In genomic region chr16:20850981-20851380, GRCh38 we compare ENCODE assay signal across 14 cellular contexts. TPM values are rescaled to one million over a fixed set of nuclear protein-coding genes. Genes with fewer than 3 reads are reported as not detected.
A peak's percentile ranks its signal among the peaks of the same experiment; 100 is the strongest.
DNase-seq lines count a peak whose midpoint lies in the region; ATAC-seq and TF ChIP-seq lines count a peak whose summit lies in the region.
"Had no signal": no experiment of that assay in that cellular context is flagged by ENCODE, and none has a peak within 500 bp of the region (broad histone marks: within the 10 kb centered on the region; RNA-seq: fewer than 3 reads in every experiment).

No MANE protein-coding gene starts in this region.

- POLR2A ChIA-PET in HCT116 (lab: Charles Lee) = interaction anchor here (0.9 to 1.6 kb wide), 4 partner anchors 16 to 450 kb away, joined by 3 to 4 read pairs (median 4); no protein-coding TSS in a partner anchor
- POLR2A ChIA-PET in naive thymus-derived CD8-positive, alpha-beta T cell (lab: Charles Lee) = interaction anchor here (0.5 kb wide), 1 partner anchor 282 kb away, joined by 6 read pairs; no protein-coding TSS in a partner anchor

- H3K27me3 ChIP-seq in HCT116 (ENCODE audit: insufficient read depth, low read length) = no peaks in the 10 kb centered on the region

- no peak overlapping the region for H3K9ac ChIP-seq in HCT116 (ENCODE audit: low read length)

- no peak for TF ChIP-seq POLR2A in HCT116 (IDR thresholded peaks at IDR 0.05; ENCODE audit: borderline replicate concordance, extremely low read depth, insufficient read depth, insufficient read length)

- H3K27ac Mint-ChIP-seq in chondrocyte (ENCODE audit: unreplicated experiment) = peak overlapping the region; percentile 79
- H3K27ac Mint-ChIP-seq in naive thymus-derived CD8-positive, alpha-beta T cell = peak overlapping the region in 1 of 10 donors; percentile 11
- H3K27ac Mint-ChIP-seq: activated B cell treated with CpG ODN at 0.5 μM for 24 hours had no signal

- peaks cover 57% of the 10 kb centered on the region for H3K4me1 Mint-ChIP-seq in chondrocyte (ENCODE audit: low read depth)
- peaks cover 0 to 3% (median 1%) of the 10 kb centered on the region in 4 donors for H3K4me1 Mint-ChIP-seq in naive thymus-derived CD8-positive, alpha-beta T cell

- H3K4me1 ChIP-seq in HCT116 (ENCODE audit: control insufficient read depth in 1 of 2, insufficient read depth in 2 of 2, low read length in 2 of 2) = peaks cover 19 to 22% of the 10 kb centered on the region in 2 experiments

- ATAC-seq in HCT116 (0 out of 2 replicates have a peak, but pooled peaks have one; percentile 4), GM21737 (IDR thresholded peaks at IDR 0.05; ENCODE audit: unreplicated experiment) (no peak)
- ATAC-seq in naive thymus-derived CD8-positive, alpha-beta T cell = no peak
- ATAC-seq: GM12878 had no signal

- H3K9me3 ChIP-seq in HCT116 (ENCODE audit: control insufficient read depth in 1 of 2, insufficient read depth in 1 of 2, low read depth in 1 of 2, low read length in 2 of 2) = no peaks in the 10 kb centered on the region

- H3K9me2 ChIP-seq in HCT116 (ENCODE audit: insufficient read depth) = no peaks in the 10 kb centered on the region

- H4K20me1 ChIP-seq in HCT116 (ENCODE audit: insufficient read depth) = no peaks in the 10 kb centered on the region

- 0 out of 4 replicates have a peak, but pooled peaks cover 0 to 5% of the 10 kb centered on the region in 2 experiments for H3K36me3 ChIP-seq in HCT116 (ENCODE audit: control insufficient read depth in 1 of 2, insufficient read depth in 2 of 2, low read length in 2 of 2)

- H3K36me3 Mint-ChIP-seq in chondrocyte (ENCODE audit: low read depth) = peaks cover 13% of the 10 kb centered on the region
- peaks cover 4 to 8% (median 6%) of the 10 kb centered on the region in 3 donors for H3K36me3 Mint-ChIP-seq in naive thymus-derived CD8-positive, alpha-beta T cell

- CTCF ChIA-PET in HCT116 (lab: Charles Lee) = interaction anchor here (0.7 to 3.2 kb wide), 17 partner anchors 14 to 450 kb away, joined by 3 to 41 read pairs (median 5); partner anchors contain the start of genes ERI2 and REXO5

- H3K4me3 Mint-ChIP-seq in chondrocyte (ENCODE audit: unreplicated experiment) = no peak overlapping the region
- no peak overlapping the region for H3K4me3 Mint-ChIP-seq in naive thymus-derived CD8-positive, alpha-beta T cell
- H3K4me3 Mint-ChIP-seq: activated B cell treated with CpG ODN at 0.5 μM for 24 hours had no signal

- no peak for TF ChIP-seq RAD21 in HCT116 (IDR thresholded peaks at IDR 0.05; ENCODE audit: low read depth)

- intact Hi-C loops in HCT116 (cut with micrococcal nuclease) = loop anchor here (1.0 to 5.0 kb wide), 7 partner anchors 51 to 1826 kb away; partner anchors contain the start of genes DCUN1D3, LDAF1 and LYRM1

- H3K9me3 Mint-ChIP-seq in chondrocyte (ENCODE audit: low read depth) = no peaks in the 10 kb centered on the region
- H3K9me3 Mint-ChIP-seq in naive thymus-derived CD8-positive, alpha-beta T cell = no peaks in the 10 kb centered on the region
- H3K9me3 Mint-ChIP-seq: activated B cell treated with CpG ODN at 0.5 μM for 24 hours had no signal

- no peak overlapping the region for H2AFZ ChIP-seq in HCT116 (ENCODE audit: low read depth, low read length, poor library complexity, severe bottlenecking)

- H3K79me2 ChIP-seq in HCT116 (ENCODE audit: insufficient read depth, low read length) = no peaks in the 10 kb centered on the region

- no TSS peak for BruUV-seq in HCT116 (replicated peaks; lab: Mats Ljungman, UMichigan)

- no peak for DNase-seq in HCT116 (ENCODE audit: low read depth, low spot score)
- no peak for DNase-seq in chondrocyte (ENCODE audit: low spot score)
- peak; percentile 63 for DNase-seq in iris pigment epithelial cell (ENCODE audit: low read depth)
- DNase-seq in naive thymus-derived CD8-positive, alpha-beta T cell = no peak
- DNase-seq in SW480 (ENCODE audit: low spot score) = no peak
- no peak for DNase-seq in pons (ENCODE audit: low spot score)
- DNase-seq: activated B cell treated with CpG ODN at 0.5 μM for 24 hours, AML-193, DMS79 treated with DMSO at 0.1 percent for 48 hours, NCI-H1048 had no signal

- H3K27ac ChIP-seq in HCT116 (ENCODE audit: low read depth, low read length) = peak overlapping the region; percentile 44; the same call in 1 of the 2 replicates
- peak overlapping the region in 19 of 21 experiments; percentile 3 to 85 (median 64) for H3K27ac ChIP-seq in skin epidermis
- H3K27ac ChIP-seq: SK-N-MC had no signal

- no peak for TF ChIP-seq CTCF in HCT116 (IDR thresholded peaks at IDR 0.05 in 2 of 3, conservative IDR thresholded peaks at IDR 0.05 in 1 of 3; ENCODE audit: borderline replicate concordance in 1 of 3, insufficient read depth in 1 of 3, low read depth in 2 of 3, low read length in 2 of 3)
- no peak for TF ChIP-seq CTCF in chondrocyte (IDR thresholded peaks at IDR 0.05)

- H3K4me3 ChIP-seq in HCT116 (replicated peaks in 1 of 2; ENCODE audit: low read depth in 1 of 2, low read length in 2 of 2) (no peak overlapping the region), skin epidermis (no peak overlapping the region)
- H3K4me3 ChIP-seq: GM12878, SK-N-MC had no signal

- no peak overlapping the region; the same call in 1 of the 2 replicates for H3K4me2 ChIP-seq in HCT116 (ENCODE audit: low read length)

- no peaks in the 10 kb centered on the region for H3K27me3 Mint-ChIP-seq in chondrocyte (ENCODE audit: low read depth)
- H3K27me3 Mint-ChIP-seq in naive thymus-derived CD8-positive, alpha-beta T cell = no peaks in the 10 kb centered on the region
- H3K27me3 Mint-ChIP-seq: activated B cell treated with CpG ODN at 0.5 μM for 24 hours had no signal

- RAD21 ChIA-PET in HCT116 (lab: Charles Lee; ENCODE audit: low non-redundant PET in 1 of 2, low total read pairs in 2 of 2, uncharacterized antibody in 2 of 2, unreplicated experiment in 2 of 2) = interaction anchor here (0.8 to 1.7 kb wide), 5 partner anchors 63 to 338 kb away, joined by 3 to 11 read pairs (median 5); no protein-coding TSS in a partner anchor

TF ChIP-seq in HCT116, 20 proteins besides CTCF, POLR2A, EP300 and RAD21:
- TF ChIP-seq SIN3A (IDR thresholded peaks at IDR 0.05; ENCODE audit: low read depth) (no peak), POLR2AphosphoS5 (IDR thresholded peaks at IDR 0.05; ENCODE audit: low read depth, low read length) (peak; percentile 27; the same call in 1 of the 2 replicates)

RNA-seq across cellular contexts. Expression of gene REXO5, which starts 44.7 kb away (rescaled TPM):
- total RNA-seq in HCT116 (2021; ENCODE audit: unreplicated experiment) (10.5 TPM), chondrocyte (2.9 to 6.9 TPM (median 4.0 TPM) in 3 replicates)
- 4.7 and 9.0 TPM in 2 replicates for polyA plus RNA-seq in HCT116 (2012)
- total RNA-seq in naive thymus-derived CD8-positive, alpha-beta T cell = 1 to 10 TPM in 1 of 2 experiments, under 1 TPM in 1; 0.60 to 1.4 TPM
- polyA plus RNA-seq in naive thymus-derived CD8-positive, alpha-beta T cell = under 1 TPM; 0.41 to 0.61 (median 0.51) TPM

RNA-seq across cellular contexts. Expression of gene ERI2, which starts 44.7 kb away (rescaled TPM):
- total RNA-seq in HCT116 (2021; ENCODE audit: unreplicated experiment) (42.1 TPM), chondrocyte (11.5 to 17.7 TPM (median 13.3 TPM) in 3 replicates)
- 13.7 and 15.8 TPM in 2 replicates for polyA plus RNA-seq in HCT116 (2012)
- total RNA-seq in naive thymus-derived CD8-positive, alpha-beta T cell = 1 to 10 TPM; 2.1 to 3.8 TPM
- polyA plus RNA-seq in naive thymus-derived CD8-positive, alpha-beta T cell = 1 to 10 TPM; 1.2 to 3.1 (median 1.8) TPM

RNA-seq across cellular contexts. Expression of gene DCUN1D3, which starts 49.2 kb away (rescaled TPM):
- total RNA-seq in HCT116 (2021; ENCODE audit: unreplicated experiment) (16.4 TPM), chondrocyte (40.9 to 46.0 TPM (median 44.4 TPM) in 3 replicates)
- 7.4 and 7.7 TPM in 2 replicates for polyA plus RNA-seq in HCT116 (2012)
- total RNA-seq in naive thymus-derived CD8-positive, alpha-beta T cell = 1 to 10 TPM; 4.2 to 6.2 TPM
- polyA plus RNA-seq in naive thymus-derived CD8-positive, alpha-beta T cell = 1 to 10 TPM in 2 of 3 donors, under 1 TPM in 1; 0.47 to 1.1 (median 1.1) TPM

RNA-seq across cellular contexts. Expression of gene LYRM1, which starts 49.6 kb away (rescaled TPM):
- 26.7 TPM for total RNA-seq in HCT116 (2021; ENCODE audit: unreplicated experiment)
- polyA plus RNA-seq in HCT116 (2012) = 41.5 and 44.9 TPM in 2 replicates
- total RNA-seq in chondrocyte = 18.1 to 20.1 TPM (median 18.5 TPM) in 3 replicates
- total RNA-seq in naive thymus-derived CD8-positive, alpha-beta T cell = 10 to 100 TPM; 22.2 to 23.7 TPM
- polyA plus RNA-seq in naive thymus-derived CD8-positive, alpha-beta T cell = 10 to 100 TPM; 34.8 to 43.6 (median 41.4) TPM
